Comparison of ENCODE assay signal across 7 cellular contexts in genomic region chr14:35331605-35332516, GRCh38. TPM values are rescaled to one million over a fixed set of nuclear protein-coding genes. Genes with fewer than 3 reads are reported as not detected.
DNase-seq lines count a peak whose midpoint lies in the region; ATAC-seq lines count a peak whose summit lies in the region.

No MANE protein-coding gene starts in this region.

- peaks cover 35% of the 10 kb centered on the region for H3K4me1 Mint-ChIP-seq in activated CD8-positive, alpha-beta T cell treated with anti-CD3 and anti-CD28 coated beads, Interleukin-2, amount 10 ng/mL, durations not matched to agents 7 days and 5 days (ENCODE audit: low read depth)

- POLR2A ChIA-PET in activated CD8-positive, alpha-beta T cell treated with anti-CD3 and anti-CD28 coated beads, Interleukin-2, amount 10 ng/mL, durations not matched to agents 7 days and 5 days (lab: Charles Lee), result interaction anchor here (0.9 to 3.6 kb wide), 4 partner anchors 35 to 72 kb away, joined by 3 to 70 read pairs (median 7); partner anchors contain the start of gene NFKBIA

- no peak overlapping the region for H3K4me3 Mint-ChIP-seq in activated CD8-positive, alpha-beta T cell treated with anti-CD3 and anti-CD28 coated beads, Interleukin-2, amount 10 ng/mL, durations not matched to agents 7 days and 5 days

- H3K27ac Mint-ChIP-seq in activated CD8-positive, alpha-beta T cell treated with anti-CD3 and anti-CD28 coated beads, Interleukin-2, amount 10 ng/mL, durations not matched to agents 7 days and 5 days, result peak overlapping the region; percentile 89

- no peaks in the 10 kb centered on the region for H3K27me3 Mint-ChIP-seq in activated CD8-positive, alpha-beta T cell treated with anti-CD3 and anti-CD28 coated beads, Interleukin-2, amount 10 ng/mL, durations not matched to agents 7 days and 5 days (ENCODE audit: low read depth)

- no peaks in the 10 kb centered on the region for H3K36me3 Mint-ChIP-seq in activated CD8-positive, alpha-beta T cell treated with anti-CD3 and anti-CD28 coated beads, Interleukin-2, amount 10 ng/mL, durations not matched to agents 7 days and 5 days (ENCODE audit: low read depth)

- peak; percentile 48 for ATAC-seq in GM19023 (IDR thresholded peaks at IDR 0.05; ENCODE audit: unreplicated experiment)
- ATAC-seq in HG03097 (IDR thresholded peaks at IDR 0.05; ENCODE audit: low FRiP score, unreplicated experiment), result peak; percentile 50
- ATAC-seq in activated CD8-positive, alpha-beta T cell treated with anti-CD3 and anti-CD28 coated beads, Interleukin-2, amount 10 ng/mL, durations not matched to agents 7 days and 5 days, result no peak
- no peak for ATAC-seq in HG03457 (IDR thresholded peaks at IDR 0.05; ENCODE audit: unreplicated experiment)

- no peak for DNase-seq in activated CD8-positive, alpha-beta T cell treated with anti-CD3 and anti-CD28 coated beads, Interleukin-2, amount 10 ng/mL, durations not matched to agents 7 days and 5 days
- DNase-seq in kidney tubule cell (ENCODE audit: low spot score), result peak; percentile 96
- no peak for DNase-seq in HuH-7 (ENCODE audit: low spot score)
- no peak for DNase-seq in ecto neural progenitor cell (ENCODE audit: low spot score)

- H3K9me3 Mint-ChIP-seq in activated CD8-positive, alpha-beta T cell treated with anti-CD3 and anti-CD28 coated beads, Interleukin-2, amount 10 ng/mL, durations not matched to agents 7 days and 5 days (ENCODE audit: insufficient read depth), result no peaks in the 10 kb centered on the region

- CTCF ChIA-PET in activated CD8-positive, alpha-beta T cell treated with anti-CD3 and anti-CD28 coated beads, Interleukin-2, amount 10 ng/mL, durations not matched to agents 7 days and 5 days (lab: Charles Lee), result interaction anchor here (0.6 to 2.3 kb wide), 10 partner anchors 9 to 191 kb away, joined by 3 to 11 read pairs (median 4); no protein-coding TSS in a partner anchor

RNA-seq across cellular contexts. Expression of gene PSMA6, which starts 39.7 kb away (rescaled TPM):
- total RNA-seq in activated CD8-positive, alpha-beta T cell treated with anti-CD3 and anti-CD28 coated beads, Interleukin-2, amount 10 ng/mL, durations not matched to agents 7 days and 5 days, result 100 to 1,000 TPM; 266 to 269 TPM

Comparison
In these comparisons a context has a peak if more than half of its experiments do, and no peak if none do; other contexts are left out.
1. ATAC-seq: peak in GM19023 (single experiment) and HG03097 (single experiment); none in activated CD8-positive, alpha-beta T cell treated with anti-CD3 and anti-CD28 coated beads, Interleukin-2, amount 10 ng/mL, durations not matched to agents 7 days and 5 days (single experiment) and HG03457 (single experiment).